ENCODE assay signal across 13 cellular contexts in genomic region chr15:47795864-47796263, GRCh38.
DNase-seq lines count a peak whose midpoint lies in the region; ATAC-seq and TF ChIP-seq lines count a peak whose summit lies in the region.
"Had no signal": no experiment of that assay in that cellular context is flagged by ENCODE, and none has a peak within 500 bp of the region (broad histone marks: within the 10 kb centered on the region; RNA-seq: fewer than 3 reads in every experiment).

No MANE protein-coding gene starts in this region.

- no peaks in the 10 kb centered on the region for H3K79me2 ChIP-seq in mammary epithelial cell (ENCODE audit: insufficient read depth, low read length)

- H3K27ac ChIP-seq in mammary epithelial cell (ENCODE audit: insufficient read depth, low read depth, low read length) = no peak overlapping the region
- H3K27ac ChIP-seq in breast epithelium = no peak overlapping the region
- H3K27ac ChIP-seq in BLaER1 = no peak overlapping the region
- peak overlapping the region; percentile 65 for H3K27ac ChIP-seq in RWPE2 (ENCODE audit: poor library complexity, severe bottlenecking)
- H3K27ac ChIP-seq in foreskin keratinocyte = no peak overlapping the region
- H3K27ac ChIP-seq: 22Rv1 had no signal

- H3K9me3 ChIP-seq in mammary epithelial cell (replicated peaks; ENCODE audit: insufficient read depth, low read length) (no peaks in the 10 kb centered on the region), breast epithelium (no peaks in the 10 kb centered on the region), BLaER1 (no peaks in the 10 kb centered on the region), RWPE2 (ENCODE audit: severe bottlenecking) (no peaks in the 10 kb centered on the region)

- H3K4me1 ChIP-seq in mammary epithelial cell (ENCODE audit: insufficient read depth, low read length) (peaks cover under 1% of the 10 kb centered on the region), breast epithelium (no peaks in the 10 kb centered on the region), BLaER1 (peaks cover 31% of the 10 kb centered on the region), RWPE2 (ENCODE audit: insufficient read depth, poor library complexity, severe bottlenecking) (peaks cover 28% of the 10 kb centered on the region), foreskin keratinocyte (peaks cover 16% of the 10 kb centered on the region)

- peak; percentile 63 for DNase-seq in mammary epithelial cell
- DNase-seq in breast epithelium (ENCODE audit: low spot score in 2 of 2) = no peak
- DNase-seq in RWPE2 (ENCODE audit: low spot score) = no peak
- no peak for DNase-seq in foreskin keratinocyte
- DNase-seq in NCI-H226 = no peak
- DNase-seq in islet precursor cell = no peak
- no peak for DNase-seq in activated naive CD4-positive, alpha-beta T cell treated with Interleukin-2 at 50 U/mL for 16 hours
- DNase-seq: CD4-positive, CD25-positive, alpha-beta regulatory T cell; DMS53; H7 had no signal

- no peaks in the 10 kb centered on the region for H3K36me3 ChIP-seq in mammary epithelial cell (ENCODE audit: insufficient read depth, low read length)
- no peaks in the 10 kb centered on the region for H3K36me3 ChIP-seq in breast epithelium
- no peaks in the 10 kb centered on the region for H3K36me3 ChIP-seq in BLaER1
- no peaks in the 10 kb centered on the region for H3K36me3 ChIP-seq in RWPE2 (ENCODE audit: low read depth)

- CTCF ChIA-PET in mammary epithelial cell (lab: Charles Lee; ENCODE audit: low non-redundant PET) = no interaction called here

- TF ChIP-seq CTCF in mammary epithelial cell (conservative IDR thresholded peaks at IDR 0.05 in 1 of 2, IDR thresholded peaks at IDR 0.05 in 1 of 2; ENCODE audit: extremely low read depth in 1 of 2, insufficient read depth in 1 of 2, low read depth in 1 of 2, low read length in 2 of 2) = no peak
- no peak for TF ChIP-seq CTCF in breast epithelium (IDR thresholded peaks at IDR 0.05)
- TF ChIP-seq CTCF in RWPE2 (IDR thresholded peaks at IDR 0.05; ENCODE audit: poor library complexity, severe bottlenecking) = no peak
- TF ChIP-seq CTCF in foreskin keratinocyte (conservative IDR thresholded peaks at IDR 0.05) = no peak

- H3K4me2 ChIP-seq in mammary epithelial cell (ENCODE audit: insufficient read depth, low read depth, low read length) (no peak overlapping the region), BLaER1 (peak overlapping the region; percentile 40)

- H3K4me3 ChIP-seq in mammary epithelial cell (replicated peaks in 1 of 3; ENCODE audit: insufficient read depth in 1 of 3, low read depth in 2 of 3, low read length in 3 of 3) (no peak overlapping the region), breast epithelium (no peak overlapping the region), BLaER1 (no peak overlapping the region), RWPE2 (ENCODE audit: severe bottlenecking) (no peak overlapping the region)
- H3K4me3 ChIP-seq: GM12878 had no signal

- H3K27me3 ChIP-seq in mammary epithelial cell (ENCODE audit: insufficient read depth, low read length) (no peaks in the 10 kb centered on the region), breast epithelium (no peaks in the 10 kb centered on the region), BLaER1 (no peaks in the 10 kb centered on the region), RWPE2 (ENCODE audit: insufficient read depth, poor library complexity, severe bottlenecking) (no peaks in the 10 kb centered on the region), foreskin keratinocyte (no peaks in the 10 kb centered on the region)

- TF ChIP-seq POLR2A in breast epithelium (IDR thresholded peaks at IDR 0.05) = no peak

- WGBS in mammary epithelial cell (ENCODE audit: low coverage, missing lambda C conversion rate) = 73% methylated on average over 3 of the region's 3 CpGs

- dilution Hi-C loops in mammary epithelial cell (cut with HindIII; ENCODE audit: low sequenced_read_pairs) = no loop called here

- in situ Hi-C loops in mammary epithelial cell (cut with MboI; ENCODE audit: low sequenced_read_pairs in 2 of 2) = no loop called here

- BruUV-seq in mammary epithelial cell (replicated peaks; lab: Mats Ljungman, UMichigan) = no TSS peak

- ATAC-seq in RWPE2 (ENCODE audit: low read depth) = peak; percentile 90
- ATAC-seq in foreskin keratinocyte = peak; percentile 68
- ATAC-seq: GM12878 had no signal

- H4K20me1 ChIP-seq in mammary epithelial cell (ENCODE audit: insufficient read depth, low read length) (no peaks in the 10 kb centered on the region), BLaER1 (no peaks in the 10 kb centered on the region)

- no peak overlapping the region for H3K9ac ChIP-seq in mammary epithelial cell (ENCODE audit: insufficient read depth, low read length)
- no peak overlapping the region for H3K9ac ChIP-seq in BLaER1

- H2AFZ ChIP-seq in mammary epithelial cell (ENCODE audit: low read depth, low read length) = peak overlapping the region; percentile 37

- intact Hi-C loops in mammary epithelial cell (cut with micrococcal nuclease) = no loop called here
- intact Hi-C loops in breast epithelium (cut with DNase I; ENCODE audit: low total_unique reads) = no loop called here
